ENCODE assay signal across 13 cellular contexts in the genomic region with DNA sequence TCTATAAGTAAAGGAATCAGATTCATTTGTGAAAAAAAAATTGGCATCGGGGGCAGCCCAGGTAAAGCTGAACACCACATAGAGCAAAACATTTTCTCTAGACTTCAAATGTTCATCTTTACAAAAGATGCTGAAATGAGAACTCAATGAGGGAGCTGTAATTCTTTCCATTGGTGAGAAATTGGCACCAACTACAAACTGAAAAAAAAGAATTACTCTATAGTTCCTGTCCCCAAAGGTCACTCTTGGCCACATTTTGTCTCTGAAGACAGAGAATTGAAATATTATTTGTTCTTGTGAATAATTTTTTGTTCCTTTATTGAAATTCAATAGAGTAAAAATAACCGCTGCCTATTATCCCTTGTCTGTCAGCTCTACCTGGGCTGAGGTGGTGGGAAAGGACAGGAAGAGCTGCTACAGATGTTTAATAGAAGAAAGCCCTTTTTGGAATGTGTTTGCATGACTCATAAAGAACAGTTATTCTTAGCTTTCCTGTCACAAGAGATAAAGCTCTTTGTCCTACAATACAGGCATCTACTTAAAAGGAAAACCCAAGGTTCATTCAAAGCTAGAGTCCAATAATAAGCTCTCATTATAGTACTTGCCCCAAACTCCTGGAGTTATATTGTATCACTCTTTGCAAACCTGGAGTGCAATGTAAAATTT.
A peak's percentile ranks its signal among the peaks of the same experiment; 100 is the strongest.
DNase-seq lines count a peak whose midpoint lies in the region; ATAC-seq, FAIRE-seq and TF ChIP-seq lines count a peak whose summit lies in the region.
"Had no signal": no experiment of that assay in that cellular context is flagged by ENCODE, and none has a peak within 500 bp of the region (broad histone marks: within the 10 kb centered on the region; RNA-seq: fewer than 3 reads in every experiment).

No MANE protein-coding gene starts in this region.

- POLR2A ChIA-PET in A549 (lab: Yijun Ruan, JAX) = no interaction called here
- POLR2A ChIA-PET in activated CD4-positive, alpha-beta memory T cell treated with anti-CD3 and anti-CD28 coated beads, Interleukin-2, amount 10 ng/mL, durations not matched to agents 7 days and 5 days (lab: Charles Lee) = no interaction called here

- CTCF ChIA-PET in A549 (lab: Yijun Ruan, JAX) (interaction anchor here (0.5 kb wide), 1 partner anchor 1986 kb away, joined by 3 read pairs; no protein-coding TSS in a partner anchor), Calu3 (lab: Charles Lee) (interaction anchor here (0.6 to 1.0 kb wide), 2 partner anchors 17 to 382 kb away, joined by 4 read pairs; no protein-coding TSS in a partner anchor)
- CTCF ChIA-PET in activated CD4-positive, alpha-beta memory T cell treated with anti-CD3 and anti-CD28 coated beads, Interleukin-2, amount 10 ng/mL, durations not matched to agents 7 days and 5 days (lab: Charles Lee) = no interaction called here

- no peak overlapping the region for H3K4me3 Mint-ChIP-seq in activated CD4-positive, alpha-beta memory T cell treated with anti-CD3 and anti-CD28 coated beads, Interleukin-2, amount 10 ng/mL, durations not matched to agents 7 days and 5 days
- no peak overlapping the region for H3K4me3 Mint-ChIP-seq in Calu3 (ENCODE audit: low read depth, unreplicated experiment)
- H3K4me3 Mint-ChIP-seq: stimulated activated naive CD8-positive, alpha-beta T cell treated with anti-CD3 and anti-CD28 coated beads, Interleukin-15, Interleukin-2, amounts not matched to agents 100 ng/mL and 50 ng/mL, for 24 hours had no signal

- ATAC-seq in A549 (no peak), SK-N-SH treated with all-trans-retinoic acid at 6 μM for 48 hours (peak; percentile 53; the same call in 2 of the 3 replicates), heart right ventricle (peak; percentile 81 to 97 (median 92))
- ATAC-seq: Panc1 had no signal

- BruUV-seq in Calu3 (replicated peaks; lab: Mats Ljungman, UMichigan) = no TSS peak

- no peak for TF ChIP-seq POLR2A in A549 (IDR thresholded peaks at IDR 0.05; ENCODE audit: low read length)

- no peaks in the 10 kb centered on the region for H3K36me3 ChIP-seq in heart right ventricle

- peaks cover 11% of the 10 kb centered on the region for H3K27me3 Mint-ChIP-seq in activated CD4-positive, alpha-beta memory T cell treated with anti-CD3 and anti-CD28 coated beads, Interleukin-2, amount 10 ng/mL, durations not matched to agents 7 days and 5 days
- H3K27me3 Mint-ChIP-seq in Calu3 (ENCODE audit: unreplicated experiment) = no peaks in the 10 kb centered on the region

- no peak overlapping the region for H3K27ac Mint-ChIP-seq in activated CD4-positive, alpha-beta memory T cell treated with anti-CD3 and anti-CD28 coated beads, Interleukin-2, amount 10 ng/mL, durations not matched to agents 7 days and 5 days
- H3K27ac Mint-ChIP-seq in Calu3 (ENCODE audit: unreplicated experiment) = no peak overlapping the region
- H3K27ac Mint-ChIP-seq: stimulated activated naive CD8-positive, alpha-beta T cell treated with anti-CD3 and anti-CD28 coated beads, Interleukin-15, Interleukin-2, amounts not matched to agents 100 ng/mL and 50 ng/mL, for 24 hours had no signal

- H3K4me1 ChIP-seq in A549 = no peaks in the 10 kb centered on the region
- H3K4me1 ChIP-seq in heart right ventricle = peaks cover 0 to 30% (median 15%) of the 10 kb centered on the region in 9 donors

- no peak overlapping the region for H3K4me2 ChIP-seq in A549

- no peaks in the 10 kb centered on the region for H3K9me3 ChIP-seq in A549
- H3K9me3 ChIP-seq in heart right ventricle = no peaks in the 10 kb centered on the region

- H3K36me3 Mint-ChIP-seq in activated CD4-positive, alpha-beta memory T cell treated with anti-CD3 and anti-CD28 coated beads, Interleukin-2, amount 10 ng/mL, durations not matched to agents 7 days and 5 days (ENCODE audit: low read depth) = no peaks in the 10 kb centered on the region
- H3K36me3 Mint-ChIP-seq in Calu3 (ENCODE audit: insufficient read depth, unreplicated experiment) = no peaks in the 10 kb centered on the region

- no peaks in the 10 kb centered on the region for H3K27me3 ChIP-seq in heart right ventricle

- no peak for TF ChIP-seq RAD21 in A549 (conservative IDR thresholded peaks at IDR 0.05 in 1 of 2, IDR thresholded peaks at IDR 0.05 in 1 of 2)

- no peaks in the 10 kb centered on the region for H3K9me3 Mint-ChIP-seq in activated CD4-positive, alpha-beta memory T cell treated with anti-CD3 and anti-CD28 coated beads, Interleukin-2, amount 10 ng/mL, durations not matched to agents 7 days and 5 days
- H3K9me3 Mint-ChIP-seq in Calu3 (ENCODE audit: low read depth, unreplicated experiment) = no peaks in the 10 kb centered on the region
- H3K9me3 Mint-ChIP-seq: stimulated activated naive CD8-positive, alpha-beta T cell treated with anti-CD3 and anti-CD28 coated beads, Interleukin-15, Interleukin-2, amounts not matched to agents 100 ng/mL and 50 ng/mL, for 24 hours had no signal

- no peak overlapping the region for H3K4me3 ChIP-seq in A549
- H3K4me3 ChIP-seq in heart right ventricle = no peak overlapping the region

- H3K4me1 Mint-ChIP-seq in activated CD4-positive, alpha-beta memory T cell treated with anti-CD3 and anti-CD28 coated beads, Interleukin-2, amount 10 ng/mL, durations not matched to agents 7 days and 5 days = no peaks in the 10 kb centered on the region
- peaks cover 38% of the 10 kb centered on the region for H3K4me1 Mint-ChIP-seq in Calu3 (ENCODE audit: low read depth, unreplicated experiment)

- FAIRE-seq in A549 (lab: Jason Lieb, UNC) = no peak
- FAIRE-seq: TTC549 had no signal

- WGBS in A549 (ENCODE audit: missing lambda C conversion rate) = 87% methylated on average over 2 of the region's 2 CpGs
- WGBS in heart right ventricle, 2 donors = 70 to 84% methylated on average over 2 of the region's 2 CpGs

- intact Hi-C loops in heart right ventricle (cut with DNase I) = no loop called here
- intact Hi-C loops in Calu3 (cut with micrococcal nuclease; ENCODE audit: unreplicated experiment) = no loop called here

- TF ChIP-seq CTCF in A549 (IDR thresholded peaks at IDR 0.05) (no peak), heart right ventricle (IDR thresholded peaks at IDR 0.05) (no peak), Calu3 (IDR thresholded peaks at IDR 0.05; ENCODE audit: unreplicated experiment) (no peak)

- no peak overlapping the region for H3K27ac ChIP-seq in A549
- H3K27ac ChIP-seq in heart right ventricle = peak overlapping the region in 9 of 10 donors; percentile 0 to 65 (median 48)

- no peak for DNase-seq in A549 (ENCODE audit: low read depth in 1 of 2, low spot score in 1 of 2)
- peak; percentile 67 for DNase-seq in HCEC 1CT
- peak in 1 of 2 donors; percentile 29 for DNase-seq in heart right ventricle
- DNase-seq in activated CD4-positive, alpha-beta memory T cell treated with anti-CD3 and anti-CD28 coated beads, Interleukin-2, amount 10 ng/mL, durations not matched to agents 7 days and 5 days = no peak
- DNase-seq in stimulated activated naive CD4-positive, alpha-beta T cell treated with Interleukin-2 at 50 U/mL for 16 hours (lab: John Stamatoyannopoulos, UW) = no peak
- DNase-seq in NCI-H510A (lab: John Stamatoyannopoulos, UW) = no peak
- DNase-seq in Calu3 = no peak
- DNase-seq: C1 segment of cervical spinal cord; stimulated activated CD4-positive, alpha-beta T cell treated with anti-CD3 and anti-CD28 coated beads, Interleukin-2, amount 100 ng/mL, for 24 hours had no signal

- TF ChIP-seq EP300 in A549 (IDR thresholded peaks at IDR 0.05) = no peak

TF ChIP-seq in A549, 52 proteins besides CTCF, POLR2A, EP300 and RAD21:
- no peak for TF ChIP-seq ZFP36 (IDR thresholded peaks at IDR 0.05; ENCODE audit: borderline replicate concordance, partially characterized antibody)
- no peak for TF ChIP-seq HOXB5 (CRISPR knock-in tag; IDR thresholded peaks at IDR 0.05)
- no peak for TF ChIP-seq FOSL2 (IDR thresholded peaks at IDR 0.05)
- peak; percentile 38; the same call in 1 of the 2 replicates for TF ChIP-seq FOSL2 (CRISPR knock-in tag; IDR thresholded peaks at IDR 0.05)
- TF ChIP-seq CEBPB (IDR thresholded peaks at IDR 0.05) = no peak
- no peak for TF ChIP-seq BHLHE40 (IDR thresholded peaks at IDR 0.05; ENCODE audit: low read depth, low read length)
- no peak for TF ChIP-seq JUN (IDR thresholded peaks at IDR 0.05)
- TF ChIP-seq KDM1A (IDR thresholded peaks at IDR 0.05; ENCODE audit: low read depth) = no peak
- no peak for TF ChIP-seq MAZ (IDR thresholded peaks at IDR 0.05; ENCODE audit: borderline replicate concordance, low read depth, low read length)

TF ChIP-seq in SK-N-SH treated with all-trans-retinoic acid at 6 μM for 48 hours, 23 proteins besides CTCF, POLR2A, EP300 and RAD21:
- no peak for TF ChIP-seq CSDC2 (CRISPR knock-in tag; IDR thresholded peaks at IDR 0.05)
- no peak for TF ChIP-seq ZFP3 (CRISPR knock-in tag; IDR thresholded peaks at IDR 0.05)
- no peak for TF ChIP-seq PPARA (CRISPR knock-in tag; IDR thresholded peaks at IDR 0.05; ENCODE audit: borderline replicate concordance)
- TF ChIP-seq TCF4 (CRISPR knock-in tag; IDR thresholded peaks at IDR 0.05; ENCODE audit: borderline replicate concordance) = no peak

Comparison
In these comparisons a context has a peak if more than half of its experiments do, and no peak if none do; other contexts are left out.
1. ATAC-seq: peak in SK-N-SH treated with all-trans-retinoic acid at 6 μM for 48 hours (single experiment) and heart right ventricle (8 of 8); none in A549 (0 of 2).
2. H3K27ac ChIP-seq: peak in heart right ventricle (9 of 10); none in A549 (0 of 2).